Comparison of ENCODE assay signal across 9 cellular contexts in the genomic region with DNA sequence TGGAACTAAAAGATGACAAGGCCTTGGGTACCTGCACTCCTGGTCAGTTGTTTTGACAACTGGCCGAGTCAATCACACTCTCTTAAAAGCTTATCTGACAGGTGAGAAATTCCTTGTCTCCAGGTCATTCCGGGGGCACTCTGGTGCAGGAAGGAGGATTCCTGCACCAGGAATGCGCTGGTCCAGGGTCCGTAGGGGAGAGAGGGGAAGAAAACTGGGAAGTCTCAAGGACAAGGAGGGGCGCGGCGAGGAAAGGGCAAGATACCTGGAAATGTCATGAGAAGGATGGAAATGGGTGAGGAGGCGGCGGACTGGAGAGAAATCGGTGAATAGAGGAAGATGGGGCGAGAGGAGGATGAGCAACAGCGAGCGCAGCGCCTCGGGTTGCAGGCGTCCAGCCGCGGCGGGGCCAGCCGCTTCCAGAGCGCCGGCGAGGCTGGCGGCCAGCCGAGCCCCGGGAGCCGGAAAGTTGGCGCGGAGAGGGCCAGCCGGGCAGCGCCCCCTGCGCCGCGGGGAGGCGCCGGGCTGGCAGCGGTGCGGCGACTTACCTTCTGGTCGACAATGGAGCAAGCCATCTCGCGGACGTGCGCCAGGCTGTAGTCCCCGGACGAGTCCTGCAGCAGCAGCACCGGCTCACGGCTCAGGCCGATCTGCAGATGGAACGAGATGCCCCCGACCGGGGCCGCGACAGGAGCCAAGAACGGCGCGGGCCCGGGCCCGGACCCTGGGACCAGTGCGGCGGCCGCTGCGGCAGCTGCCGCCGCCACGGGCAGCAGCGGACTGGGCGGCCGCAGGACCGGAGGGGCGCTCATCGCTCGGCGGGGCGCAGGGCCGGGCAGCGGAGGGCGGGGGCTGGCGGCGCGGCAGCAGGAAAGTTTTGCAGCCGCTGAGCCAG. TPM values are rescaled to one million over a fixed set of nuclear protein-coding genes. Genes with fewer than 3 reads are reported as not detected.
A peak's percentile ranks its signal among the peaks of the same experiment; 100 is the strongest.
DNase-seq lines count a peak whose midpoint lies in the region; ATAC-seq and TF ChIP-seq lines count a peak whose summit lies in the region.
"Had no signal": no experiment of that assay in that cellular context is flagged by ENCODE, and none has a peak within 500 bp of the region (broad histone marks: within the 10 kb centered on the region; RNA-seq: fewer than 3 reads in every experiment).

No MANE protein-coding gene starts in this region.

- TF ChIP-seq CTCF in PC-3 (conservative IDR thresholded peaks at IDR 0.05; ENCODE audit: low read depth, low read length) = no peak; the same call in 1 of the 2 replicates
- TF ChIP-seq CTCF in dorsolateral prefrontal cortex (IDR thresholded peaks at IDR 0.05 in 54 of 56, conservative IDR thresholded peaks at IDR 0.05 in 2 of 56; ENCODE audit: low read depth in 1 of 56, partially characterized antibody in 56 of 56) = peak in 32 of 56 donors; percentile 7 to 59 (median 32)
- no peak for TF ChIP-seq CTCF in left lung (IDR thresholded peaks at IDR 0.05)

- no peaks in the 10 kb centered on the region for H4K20me1 ChIP-seq in PC-3 (ENCODE audit: low read length)

- peak overlapping the region; percentile 74 for H3K4me3 ChIP-seq in PC-3 (ENCODE audit: low read length)
- peak overlapping the region; percentile 58 to 88 (median 76) for H3K4me3 ChIP-seq in dorsolateral prefrontal cortex
- H3K4me3 ChIP-seq in left lung = peak overlapping the region; percentile 48 to 57

- peak; percentile 36 for ATAC-seq in HG02763 (IDR thresholded peaks at IDR 0.05; ENCODE audit: unreplicated experiment)
- ATAC-seq in PC-3 = peak; percentile 56
- ATAC-seq in left lung = peak; percentile 54
- no peak for ATAC-seq in HG03097 (IDR thresholded peaks at IDR 0.05; ENCODE audit: low FRiP score, unreplicated experiment)

- H3K9me3 Mint-ChIP-seq in stimulated activated naive CD8-positive, alpha-beta T cell treated with anti-CD3 and anti-CD28 coated beads, Interleukin-15, Interleukin-2, amounts not matched to agents 100 ng/mL and 50 ng/mL, for 24 hours = no peaks in the 10 kb centered on the region

- CTCF ChIA-PET in PC-3 (lab: Charles Lee) = interaction anchor here (0.6 kb wide), 1 partner anchor 215 kb away, joined by 6 read pairs; no protein-coding TSS in a partner anchor

- H3K4me1 ChIP-seq in PC-3 (ENCODE audit: insufficient read depth, low read length) (peaks cover 18% of the 10 kb centered on the region), left lung (peaks cover 4 to 14% of the 10 kb centered on the region in 2 donors)

- H3K27me3 ChIP-seq in PC-3 (ENCODE audit: low read length) (no peaks in the 10 kb centered on the region), dorsolateral prefrontal cortex (no peaks in the 10 kb centered on the region), left lung (peaks cover 0 to 40% of the 10 kb centered on the region in 2 donors)

- H3K27ac ChIP-seq in PC-3 (ENCODE audit: low read length) = no peak overlapping the region
- peak overlapping the region in 56 of 59 donors; percentile 43 to 92 (median 81) for H3K27ac ChIP-seq in dorsolateral prefrontal cortex
- H3K27ac ChIP-seq in left lung = peak overlapping the region; percentile 58 to 77

- H3K9me2 ChIP-seq in PC-3 (replicated peaks; ENCODE audit: low read length) = no peaks in the 10 kb centered on the region

- BruUV-seq in PC-3 (replicated peaks; lab: Mats Ljungman, UMichigan) = no TSS peak

- POLR2A ChIA-PET in PC-3 (lab: Charles Lee; ENCODE audit: unreplicated experiment) = interaction anchor here (0.5 to 0.6 kb wide), 2 partner anchors 545 to 647 kb away, joined by 6 to 13 read pairs; no protein-coding TSS in a partner anchor

- peak overlapping the region; percentile 88 for H2AFZ ChIP-seq in PC-3 (ENCODE audit: low read length)

- H3K79me2 ChIP-seq in PC-3 (ENCODE audit: low read length) = no peaks in the 10 kb centered on the region

- H3K9me3 ChIP-seq in PC-3 (ENCODE audit: low read length) (no peaks in the 10 kb centered on the region), left lung (no peaks in the 10 kb centered on the region)

- peaks cover 7% of the 10 kb centered on the region for H3K4me1 Mint-ChIP-seq in stimulated activated naive CD8-positive, alpha-beta T cell treated with anti-CD3 and anti-CD28 coated beads, Interleukin-15, Interleukin-2, amounts not matched to agents 100 ng/mL and 50 ng/mL, for 24 hours (ENCODE audit: low read depth)

- no peak overlapping the region for H3K27ac Mint-ChIP-seq in stimulated activated naive CD8-positive, alpha-beta T cell treated with anti-CD3 and anti-CD28 coated beads, Interleukin-15, Interleukin-2, amounts not matched to agents 100 ng/mL and 50 ng/mL, for 24 hours
- H3K27ac Mint-ChIP-seq: activated naive CD4-positive, alpha-beta T cell treated with anti-CD3 and anti-CD28 coated beads, Interleukin-2, amount 50 U/mL, for 72 hours had no signal

- intact Hi-C loops in PC-3 (cut with micrococcal nuclease) = loop anchor here (10.0 kb wide), 1 partner anchor 288 kb away; no protein-coding TSS in a partner anchor
- intact Hi-C loops in dorsolateral prefrontal cortex (cut with DNase I) = loop anchor here in 1 of 2 donors (5.0 to 10.0 kb wide), 3 partner anchors 105 to 382 kb away; no protein-coding TSS in a partner anchor
- intact Hi-C loops in left lung (cut with DNase I) = no loop called here

- H3K27me3 Mint-ChIP-seq in stimulated activated naive CD8-positive, alpha-beta T cell treated with anti-CD3 and anti-CD28 coated beads, Interleukin-15, Interleukin-2, amounts not matched to agents 100 ng/mL and 50 ng/mL, for 24 hours = peaks cover 46% of the 10 kb centered on the region

- H3F3A ChIP-seq in PC-3 (ENCODE audit: low read length, unreplicated experiment) = no peaks in the 10 kb centered on the region

- peak overlapping the region; percentile 74 for H3K4me3 Mint-ChIP-seq in stimulated activated naive CD8-positive, alpha-beta T cell treated with anti-CD3 and anti-CD28 coated beads, Interleukin-15, Interleukin-2, amounts not matched to agents 100 ng/mL and 50 ng/mL, for 24 hours

- DNase-seq in SHP77 (lab: John Stamatoyannopoulos, UW) (peak; percentile 46 to 70), SHP77 treated with DMSO at 0.1 percent for 48 hours (lab: John Stamatoyannopoulos, UW) (no peak), PC-3 (peak; percentile 53), dorsolateral prefrontal cortex (peak; percentile 5 to 72 (median 50)), left lung (peak; percentile 48 to 85)

- H3K36me3 Mint-ChIP-seq in stimulated activated naive CD8-positive, alpha-beta T cell treated with anti-CD3 and anti-CD28 coated beads, Interleukin-15, Interleukin-2, amounts not matched to agents 100 ng/mL and 50 ng/mL, for 24 hours (ENCODE audit: low read depth) = no peaks in the 10 kb centered on the region

- H3K9ac ChIP-seq in PC-3 (ENCODE audit: low read length) = no peak overlapping the region

- H3K4me2 ChIP-seq in PC-3 (ENCODE audit: low read length) = peak overlapping the region; percentile 98

- no peaks in the 10 kb centered on the region for H3K36me3 ChIP-seq in PC-3 (ENCODE audit: low read depth, low read length)
- H3K36me3 ChIP-seq in left lung = no peaks in the 10 kb centered on the region

RNA-seq across cellular contexts. Expression of a gene that starts 0.7 kb away (rescaled TPM):
- total RNA-seq in PC-3 (2014; rRNA removed) (1.2 and 3.0 TPM in 2 replicates), dorsolateral prefrontal cortex (10 to 100 TPM; 11.2 to 35.0 (median 22.1) TPM), left lung (10 to 100 TPM; 13.6 to 15.5 TPM)
- total RNA-seq: activated naive CD4-positive, alpha-beta T cell treated with anti-CD3 and anti-CD28 coated beads, Interleukin-2, amount 50 U/mL, for 72 hours had no signal

Comparison
In these comparisons a context has a peak if more than half of its experiments do, and no peak if none do; other contexts are left out.
1. CTCF ChIP-seq: peak in dorsolateral prefrontal cortex (32 of 56); none in PC-3 (single experiment) and left lung (0 of 2).
2. Peak in every context shown above with its lines, with median percentiles within 50 percentile points of each other: H3K4me3 ChIP-seq.